Comparison of ENCODE assay signal across 12 cellular contexts in genomic region chr5:126509339-126509738, GRCh38.
DNase-seq lines count a peak whose midpoint lies in the region; ATAC-seq and TF ChIP-seq lines count a peak whose summit lies in the region.
"Had no signal": no experiment of that assay in that cellular context is flagged by ENCODE, and none has a peak within 500 bp of the region (broad histone marks: within the 10 kb centered on the region; RNA-seq: fewer than 3 reads in every experiment).

No MANE protein-coding gene starts in this region.

- H3K4me3 ChIP-seq in gastroesophageal sphincter (no peak overlapping the region), gastrocnemius medialis (no peak overlapping the region), ascending aorta (no peak overlapping the region)

- peak; percentile 40 for DNase-seq in EH (ENCODE audit: low read depth)
- no peak for DNase-seq in activated naive CD8-positive, alpha-beta T cell treated with anti-CD3 and anti-CD28 coated beads, Interleukin-2, amount 50 U/mL, for 24 hours
- DNase-seq in gastrocnemius medialis = no peak
- no peak for DNase-seq in ascending aorta (ENCODE audit: low spot score in 2 of 2)
- DNase-seq in omental fat pad (ENCODE audit: low spot score) = no peak
- no peak for DNase-seq in left lobe of liver (ENCODE audit: low spot score)
- DNase-seq: cerebellar nuclear complex, NCI-H446, RPMI8226 had no signal

- H3K4me1 ChIP-seq in gastroesophageal sphincter (peaks cover 0 to 22% (median 6%) of the 10 kb centered on the region in 3 donors), gastrocnemius medialis (peaks cover 1 to 10% of the 10 kb centered on the region in 2 donors), ascending aorta (no peaks in the 10 kb centered on the region)

- H3K36me3 ChIP-seq in gastroesophageal sphincter (no peaks in the 10 kb centered on the region), gastrocnemius medialis (no peaks in the 10 kb centered on the region), ascending aorta (no peaks in the 10 kb centered on the region)

- H3K27ac Mint-ChIP-seq in activated naive CD8-positive, alpha-beta T cell treated with anti-CD3 and anti-CD28 coated beads, Interleukin-2, amount 50 U/mL, for 24 hours = peak overlapping the region; percentile 86

- peaks cover 2% of the 10 kb centered on the region for H3K36me3 Mint-ChIP-seq in activated naive CD8-positive, alpha-beta T cell treated with anti-CD3 and anti-CD28 coated beads, Interleukin-2, amount 50 U/mL, for 24 hours (ENCODE audit: low read depth)

- H3K27me3 ChIP-seq in gastroesophageal sphincter (no peaks in the 10 kb centered on the region), gastrocnemius medialis (no peaks in the 10 kb centered on the region), ascending aorta (no peaks in the 10 kb centered on the region)

- H3K27ac ChIP-seq in gastroesophageal sphincter (peak overlapping the region; percentile 47 to 79 (median 54)), gastrocnemius medialis (peak overlapping the region; percentile 53 to 78 (median 65)), ascending aorta (peak overlapping the region in 1 of 2 donors; percentile 23)
- H3K27ac ChIP-seq: C4-2B had no signal

- no peak for TF ChIP-seq CTCF in gastroesophageal sphincter (IDR thresholded peaks at IDR 0.05)
- no peak for TF ChIP-seq CTCF in gastrocnemius medialis (IDR thresholded peaks at IDR 0.05 in 4 of 5, conservative IDR thresholded peaks at IDR 0.05 in 1 of 5)
- TF ChIP-seq CTCF in ascending aorta (IDR thresholded peaks at IDR 0.05) = no peak
- no peak for TF ChIP-seq CTCF in omental fat pad (IDR thresholded peaks at IDR 0.05)

- WGBS in gastroesophageal sphincter (ENCODE audit: low coverage in 1 of 2), 2 donors = 77 to 92% methylated on average over 5 of the region's 5 CpGs

- H3K4me3 Mint-ChIP-seq in activated naive CD8-positive, alpha-beta T cell treated with anti-CD3 and anti-CD28 coated beads, Interleukin-2, amount 50 U/mL, for 24 hours = peak overlapping the region; percentile 74

- H3K27me3 Mint-ChIP-seq in activated naive CD8-positive, alpha-beta T cell treated with anti-CD3 and anti-CD28 coated beads, Interleukin-2, amount 50 U/mL, for 24 hours = no peaks in the 10 kb centered on the region

- ATAC-seq in activated naive CD8-positive, alpha-beta T cell treated with anti-CD3 and anti-CD28 coated beads, Interleukin-2, amount 50 U/mL, for 24 hours = no peak
- peak; percentile 57 for ATAC-seq in gastroesophageal sphincter
- no peak for ATAC-seq in gastrocnemius medialis
- ATAC-seq in omental fat pad (ENCODE audit: low FRiP score) = no peak
- ATAC-seq in GM21717 (IDR thresholded peaks at IDR 0.05; ENCODE audit: unreplicated experiment) = no peak
- ATAC-seq in left lobe of liver = no peak

- TF ChIP-seq EP300 in gastroesophageal sphincter (IDR thresholded peaks at IDR 0.05) = no peak

- in situ Hi-C loops in gastrocnemius medialis (cut with MboI; ENCODE audit: low sequenced_read_pairs in 4 of 4) = no loop called here

- intact Hi-C loops in gastrocnemius medialis (cut with DNase I; ENCODE audit: low total_unique reads) = no loop called here
- intact Hi-C loops in ascending aorta (cut with DNase I) = no loop called here

- peaks cover 3% of the 10 kb centered on the region for H3K9me3 Mint-ChIP-seq in activated naive CD8-positive, alpha-beta T cell treated with anti-CD3 and anti-CD28 coated beads, Interleukin-2, amount 50 U/mL, for 24 hours

- TF ChIP-seq POLR2A in gastroesophageal sphincter (IDR thresholded peaks at IDR 0.05) = no peak
- TF ChIP-seq POLR2A in gastrocnemius medialis (IDR thresholded peaks at IDR 0.05) = no peak

- peaks cover 43% of the 10 kb centered on the region for H3K4me1 Mint-ChIP-seq in activated naive CD8-positive, alpha-beta T cell treated with anti-CD3 and anti-CD28 coated beads, Interleukin-2, amount 50 U/mL, for 24 hours

- no peaks in the 10 kb centered on the region for H3K9me3 ChIP-seq in gastroesophageal sphincter
- H3K9me3 ChIP-seq in gastrocnemius medialis = no peaks in the 10 kb centered on the region
- no peaks in the 10 kb centered on the region for H3K9me3 ChIP-seq in ascending aorta
